In the genomic region with DNA sequence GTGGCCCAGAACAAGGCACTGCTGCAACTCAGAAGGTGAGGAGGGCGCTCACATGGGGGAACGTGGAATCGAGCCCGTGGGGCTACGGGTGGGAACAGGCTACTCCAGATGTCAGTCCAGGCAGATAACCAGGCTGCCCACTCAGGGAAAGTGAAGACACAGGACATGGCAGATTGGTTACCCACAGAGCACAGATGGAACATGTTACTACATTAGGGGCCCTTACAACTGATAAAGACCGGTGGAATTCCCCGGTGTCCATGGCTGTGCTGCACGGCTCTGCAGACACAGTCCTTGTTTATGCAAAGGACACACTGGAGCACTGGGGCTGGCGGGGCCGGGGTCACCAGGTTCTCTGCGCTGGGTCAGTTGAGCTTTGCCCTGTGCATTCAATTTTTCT, we compare ENCODE assay signal across 25 cellular contexts. TPM values are rescaled to one million over a fixed set of nuclear protein-coding genes. Genes with fewer than 3 reads are reported as not detected.
A peak's percentile ranks its signal among the peaks of the same experiment; 100 is the strongest.
DNase-seq lines count a peak whose midpoint lies in the region; ATAC-seq and TF ChIP-seq lines count a peak whose summit lies in the region.
"Had no signal": no experiment of that assay in that cellular context is flagged by ENCODE, and none has a peak within 500 bp of the region (broad histone marks: within the 10 kb centered on the region; RNA-seq: fewer than 3 reads in every experiment).

No MANE protein-coding gene starts in this region.

- no peaks in the 10 kb centered on the region for H4K20me1 ChIP-seq in SK-N-SH (ENCODE audit: insufficient read depth)

- peak in 1 of 2 experiments; percentile 40; a peak in 1 of 4 replicates for TF ChIP-seq EP300 in SK-N-SH (IDR thresholded peaks at IDR 0.05; ENCODE audit: borderline replicate concordance in 1 of 2, low read depth in 1 of 2, low read length in 1 of 2)

- peaks cover 12 to 46% of the 10 kb centered on the region in 2 donors for H3K27me3 Mint-ChIP-seq in CD8-positive, alpha-beta memory T cell

- ATAC-seq in left lobe of liver (peak; percentile 24), GM18498 (IDR thresholded peaks at IDR 0.05; ENCODE audit: unreplicated experiment) (no peak)
- ATAC-seq: activated T-cell treated with anti-CD3 and anti-CD28 coated beads, Interleukin-2, amount 50 U/mL, for 72 hours; foreskin keratinocyte; pancreas; right cardiac atrium had no signal

- no peaks in the 10 kb centered on the region for H3K27me3 ChIP-seq in CD8-positive, alpha-beta memory T cell (ENCODE audit: insufficient read depth, low read length, poor library complexity, severe bottlenecking)
- H3K27me3 ChIP-seq in SK-N-SH (ENCODE audit: insufficient read depth) (no peaks in the 10 kb centered on the region), skeletal muscle tissue (ENCODE audit: control insufficient read depth in 3 of 3, insufficient read depth in 3 of 3, low read length in 3 of 3) (no peaks in the 10 kb centered on the region), H7 (ENCODE audit: control insufficient read depth, insufficient read depth, low read length) (no peaks in the 10 kb centered on the region)
- H3K27me3 ChIP-seq: foreskin keratinocyte, pancreas, transverse colon had no signal

- H3K9me2 ChIP-seq in SK-N-SH, result no peaks in the 10 kb centered on the region

- no peaks in the 10 kb centered on the region for H3K4me1 ChIP-seq in CD8-positive, alpha-beta memory T cell (ENCODE audit: insufficient read depth, low read length)
- H3K4me1 ChIP-seq in SK-N-SH (ENCODE audit: control insufficient read depth in 1 of 2, insufficient read depth in 2 of 2, low read depth in 1 of 2, low read length in 1 of 2) (peaks cover 0 to 66% of the 10 kb centered on the region in 2 experiments; a peak in 2 of 4 replicates), skeletal muscle tissue (ENCODE audit: control insufficient read depth in 3 of 3, insufficient read depth in 3 of 3, low read length in 3 of 3) (peaks cover 30 to 44% (median 32%) of the 10 kb centered on the region in 3 donors)
- H3K4me1 ChIP-seq: foreskin keratinocyte had no signal

- H3K27ac Mint-ChIP-seq in CD8-positive, alpha-beta memory T cell, result no peak overlapping the region
- H3K27ac Mint-ChIP-seq: activated B cell treated with CpG ODN at 0.5 μM for 24 hours; activated T-cell treated with anti-CD3 and anti-CD28 coated beads, Interleukin-2, amount 50 U/mL, for 72 hours; memory B cell; T-helper 1 cell treated with Interleukin-12 subunit alpha and Interleukin-12 subunit beta and Interleukin-4 antibody, amounts not matched to agents 30 μg/mL and 1 μg/mL, for 36 hours had no signal

- H3K9me3 Mint-ChIP-seq in CD8-positive, alpha-beta memory T cell, result no peaks in the 10 kb centered on the region
- H3K9me3 Mint-ChIP-seq: activated B cell treated with CpG ODN at 0.5 μM for 24 hours; activated T-cell treated with anti-CD3 and anti-CD28 coated beads, Interleukin-2, amount 50 U/mL, for 72 hours; memory B cell; nephron progenitor cell; T-helper 1 cell treated with Interleukin-12 subunit alpha and Interleukin-12 subunit beta and Interleukin-4 antibody, amounts not matched to agents 30 μg/mL and 1 μg/mL, for 36 hours had no signal

- H3K36me3 Mint-ChIP-seq in CD8-positive, alpha-beta memory T cell, result no peaks in the 10 kb centered on the region
- H3K36me3 Mint-ChIP-seq: memory B cell had no signal

- no peak for DNase-seq in CD8-positive, alpha-beta memory T cell
- DNase-seq in SK-N-SH (peak; percentile 72), left lobe of liver (ENCODE audit: low spot score) (peak; percentile 51), amygdala (lab: John Stamatoyannopoulos, UW) (no peak), H7 (no peak)
- DNase-seq: activated B cell treated with CpG ODN at 0.5 μM for 24 hours; activated naive CD4-positive, alpha-beta T cell; activated T-cell treated with anti-CD3 and anti-CD28 coated beads, Interleukin-2, amount 50 U/mL, for 72 hours; C1 segment of cervical spinal cord; central memory CD4-positive, alpha-beta T cell; foreskin keratinocyte; GOT3; MM.1S; NCI-H1930; NCI-H510A treated with DMSO at 0.1 percent for 48 hours; nephron progenitor cell; pancreas; right cardiac atrium; stimulated activated CD4-positive, alpha-beta T cell treated with anti-CD3 and anti-CD28 coated beads, Interleukin-4, amount 100 ng/mL, for 4 hours; transverse colon had no signal

- no peaks in the 10 kb centered on the region for H3K36me3 ChIP-seq in CD8-positive, alpha-beta memory T cell (ENCODE audit: insufficient read depth, low read length)
- H3K36me3 ChIP-seq in SK-N-SH (replicated peaks in 1 of 2; ENCODE audit: control insufficient read depth in 1 of 2, insufficient read depth in 2 of 2, low read length in 1 of 2) (no peaks in the 10 kb centered on the region), skeletal muscle tissue (ENCODE audit: control insufficient read depth in 3 of 3, insufficient read depth in 3 of 3, low read length in 3 of 3) (no peaks in the 10 kb centered on the region), H7 (replicated peaks; ENCODE audit: control insufficient read depth, insufficient read depth, low read length) (no peaks in the 10 kb centered on the region)
- H3K36me3 ChIP-seq: esophagus muscularis mucosa, pancreas, transverse colon had no signal

- peak overlapping the region; percentile 38 for H3K27ac ChIP-seq in CD8-positive, alpha-beta memory T cell (ENCODE audit: low read depth, low read length)
- peak overlapping the region in 1 of 2 experiments; percentile 81; a peak in 2 of 4 replicates for H3K27ac ChIP-seq in SK-N-SH (ENCODE audit: low read depth in 2 of 2, low read length in 1 of 2)
- peak overlapping the region; percentile 33 for H3K27ac ChIP-seq in skeletal muscle tissue (ENCODE audit: low read depth, low read length)
- H3K27ac ChIP-seq: foreskin keratinocyte, pancreas had no signal

- 54% methylated on average over 11 of the region's 11 CpGs for WGBS in SK-N-SH (ENCODE audit: low lambda C conversion rate)

- no peak for TF ChIP-seq CTCF in SK-N-SH (IDR thresholded peaks at IDR 0.05)

- no peak for TF ChIP-seq RAD21 in SK-N-SH (IDR thresholded peaks at IDR 0.05; ENCODE audit: low read length)

- H3F3A ChIP-seq in SK-N-SH (replicated peaks; ENCODE audit: insufficient read depth), result no peaks in the 10 kb centered on the region

- no peaks in the 10 kb centered on the region for H3K4me1 Mint-ChIP-seq in CD8-positive, alpha-beta memory T cell
- H3K4me1 Mint-ChIP-seq: memory B cell had no signal

- no peaks in the 10 kb centered on the region for H3K79me2 ChIP-seq in SK-N-SH (ENCODE audit: insufficient read depth)

- H3K9me3 ChIP-seq in CD8-positive, alpha-beta memory T cell (ENCODE audit: low read length), result no peaks in the 10 kb centered on the region
- H3K9me3 ChIP-seq in SK-N-SH (no peaks in the 10 kb centered on the region), skeletal muscle tissue (ENCODE audit: control insufficient read depth in 3 of 3, low read length in 3 of 3) (no peaks in the 10 kb centered on the region)
- H3K9me3 ChIP-seq: esophagus muscularis mucosa, pancreas, transverse colon had no signal

- H3K4me3 ChIP-seq in CD8-positive, alpha-beta memory T cell (ENCODE audit: low read length), result no peak overlapping the region
- H3K4me3 ChIP-seq in SK-N-SH (ENCODE audit: low read depth in 2 of 2, low read length in 1 of 2), result no peak overlapping the region
- H3K4me3 ChIP-seq in skeletal muscle tissue (ENCODE audit: low read length in 3 of 3), result no peak overlapping the region
- no peak overlapping the region for H3K4me3 ChIP-seq in H7 (ENCODE audit: insufficient read depth, low read depth, low read length)
- H3K4me3 ChIP-seq: esophagus muscularis mucosa, pancreas, transverse colon had no signal

- no peak overlapping the region for H2AFZ ChIP-seq in SK-N-SH (ENCODE audit: low read depth)

- POLR2A ChIA-PET in CD8-positive, alpha-beta memory T cell (lab: Charles Lee), result no interaction called here
- POLR2A ChIA-PET in SK-N-SH (lab: Yijun Ruan, JAX), result no interaction called here

- H3K4me3 Mint-ChIP-seq in CD8-positive, alpha-beta memory T cell, result no peak overlapping the region
- H3K4me3 Mint-ChIP-seq: activated B cell treated with CpG ODN at 0.5 μM for 24 hours; activated T-cell treated with anti-CD3 and anti-CD28 coated beads, Interleukin-2, amount 50 U/mL, for 72 hours; memory B cell; nephron progenitor cell; T-helper 1 cell treated with Interleukin-12 subunit alpha and Interleukin-12 subunit beta and Interleukin-4 antibody, amounts not matched to agents 30 μg/mL and 1 μg/mL, for 36 hours had no signal

- no peak overlapping the region for H3K4me2 ChIP-seq in SK-N-SH

- H3K9ac ChIP-seq in SK-N-SH (no peak overlapping the region), skeletal muscle tissue (ENCODE audit: low read depth in 1 of 3, low read length in 3 of 3) (no peak overlapping the region)

- CTCF ChIA-PET in CD8-positive, alpha-beta memory T cell (lab: Charles Lee), result no interaction called here
- CTCF ChIA-PET in SK-N-SH (lab: Yijun Ruan, JAX), result no interaction called here

TF ChIP-seq in SK-N-SH, 30 proteins besides CTCF, POLR2A, EP300 and RAD21:
- TF ChIP-seq NFIC (IDR thresholded peaks at IDR 0.05; ENCODE audit: borderline replicate concordance), result no peak
- peak; percentile 75 for TF ChIP-seq RCOR1 (IDR thresholded peaks at IDR 0.05; ENCODE audit: low read length)
- TF ChIP-seq GATA2 (CRISPR knock-in tag; IDR thresholded peaks at IDR 0.05), result peak; percentile 44; the same call in 1 of the 2 replicates
TF ChIP-seq in SK-N-SH: peak in this region for 2.

RNA-seq across cellular contexts. Expression of a gene that starts 36.9 kb away (rescaled TPM):
- total RNA-seq in CD8-positive, alpha-beta memory T cell, result under 1 TPM; 0.74 to 0.95 TPM
- polyA plus RNA-seq in CD8-positive, alpha-beta memory T cell, result 1.7 TPM
- polyA plus RNA-seq in SK-N-SH (2012; rRNA removed), result 0.03 and 0.10 TPM in 2 replicates
- polyA plus RNA-seq in SK-N-SH (2012; cell fraction: cytosol; rRNA removed), result 0.05 and 0.45 TPM in 2 replicates
- polyA plus RNA-seq in SK-N-SH (2012; cell fraction: nucleus; rRNA removed), result 0.23 and 0.32 TPM in 2 replicates
- total RNA-seq in left lobe of liver (180 TPM), skeletal muscle tissue (11.5 TPM)
- total RNA-seq in H7 (2014; rRNA removed; shearing (Covaris generic)), result 3.9 and 4.7 TPM in 2 replicates

Comparison
In these comparisons a context has a peak if more than half of its experiments do, and no peak if none do; other contexts are left out.
1. DNase-seq: peak in SK-N-SH (single experiment) and left lobe of liver (single experiment); none in CD8-positive, alpha-beta memory T cell (0 of 5), amygdala (0 of 56) and H7 (single experiment).
2. RNA of a gene that starts 36.9 kb away (total RNA-seq): 180 TPM in left lobe of liver (single experiment); 11.5 TPM in skeletal muscle tissue (single experiment), 3.9 to 4.7 TPM in H7 and 0.74 to 0.95 TPM in CD8-positive, alpha-beta memory T cell; every median in the first group is over 10 times any median in the second.